In the genomic region with DNA sequence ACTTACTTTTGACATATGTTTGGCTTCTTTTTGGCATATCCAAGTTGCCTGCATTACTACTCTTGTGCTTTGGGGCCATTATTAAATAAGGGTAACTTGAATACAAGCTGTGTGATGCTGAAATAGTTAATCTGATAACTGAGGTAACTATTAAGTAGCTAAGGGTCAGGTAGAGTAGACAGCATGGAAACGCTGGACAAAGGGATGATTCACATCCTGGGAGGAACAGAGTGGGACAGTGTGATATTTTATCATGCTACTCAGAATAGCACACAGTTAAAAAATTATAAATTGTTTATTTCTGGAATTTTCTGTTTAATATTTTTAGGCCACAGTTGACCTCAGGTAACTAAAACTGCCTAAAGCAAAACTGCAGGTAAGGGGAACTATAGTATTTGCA, we compare ENCODE assay signal across 16 cellular contexts.
A peak's percentile ranks its signal among the peaks of the same experiment; 100 is the strongest.
DNase-seq lines count a peak whose midpoint lies in the region; ATAC-seq, FAIRE-seq and TF ChIP-seq lines count a peak whose summit lies in the region.
"Had no signal": no experiment of that assay in that cellular context is flagged by ENCODE, and none has a peak within 500 bp of the region (broad histone marks: within the 10 kb centered on the region; RNA-seq: fewer than 3 reads in every experiment).

No MANE protein-coding gene starts in this region.

- FAIRE-seq in bronchial epithelial cell (lab: Jason Lieb, UNC) = no peak

- no peak overlapping the region for H3K4me3 ChIP-seq in bronchial epithelial cell (ENCODE audit: low read depth, low read length)
- H3K4me3 ChIP-seq: SK-N-MC had no signal

- DNase-seq in EL (peak; percentile 10), NCI-H226 (peak; percentile 12), bronchial epithelial cell (ENCODE audit: low read depth) (peak; percentile 33), kidney tubule cell (ENCODE audit: low spot score) (peak; percentile 49), amygdala (lab: John Stamatoyannopoulos, UW) (no peak), NCI-H446 (lab: John Stamatoyannopoulos, UW) (no peak), GM20000 (ENCODE audit: low spot score) (no peak)
- DNase-seq: COR-L47, KBM-7, NCI-H1092, NCI-H2081 treated with DMSO at 0.1 percent for 48 hours, NCI-H524, Right ventricle myocardium superior had no signal

- no peaks in the 10 kb centered on the region for H3K27me3 ChIP-seq in bronchial epithelial cell (ENCODE audit: control insufficient read depth, insufficient read depth, low read length)

- TF ChIP-seq CTCF in bronchial epithelial cell (IDR thresholded peaks at IDR 0.05; ENCODE audit: insufficient read depth, low read length, severe bottlenecking) (no peak), GM20000 (IDR thresholded peaks at IDR 0.05; ENCODE audit: extremely low read depth, missing control alignments) (no peak)

- no peaks in the 10 kb centered on the region for H3K36me3 ChIP-seq in bronchial epithelial cell (ENCODE audit: control insufficient read depth, insufficient read depth, low read length)

- no peak for ATAC-seq in GM19035 (IDR thresholded peaks at IDR 0.05; ENCODE audit: unreplicated experiment)
- ATAC-seq: Panc1 had no signal

Comparison
In these comparisons a context has a peak if more than half of its experiments do, and no peak if none do; other contexts are left out.
1. DNase-seq: peak in EL (single experiment), NCI-H226 (single experiment), bronchial epithelial cell (single experiment) and kidney tubule cell (single experiment); none in amygdala (0 of 56), NCI-H446 (0 of 2) and GM20000 (single experiment).